10 cellular contexts compared by ENCODE assay signal in genomic region chr3:31227152-31227581, GRCh38.
DNase-seq lines count a peak whose midpoint lies in the region; ATAC-seq and TF ChIP-seq lines count a peak whose summit lies in the region.
"Had no signal": no experiment of that assay in that cellular context is flagged by ENCODE, and none has a peak within 500 bp of the region (broad histone marks: within the 10 kb centered on the region; RNA-seq: fewer than 3 reads in every experiment).

No MANE protein-coding gene starts in this region.

- H3K4me1 ChIP-seq in OCI-LY1 (ENCODE audit: insufficient read depth, low read length, severe bottlenecking) (peaks cover 20% of the 10 kb centered on the region), left lung (peaks cover 0 to 10% of the 10 kb centered on the region in 2 donors), ascending aorta (no peaks in the 10 kb centered on the region)
- H3K4me1 ChIP-seq: left ventricle myocardium inferior had no signal

- H3K79me2 ChIP-seq in OCI-LY1 (ENCODE audit: insufficient read depth, low read length): no peaks in the 10 kb centered on the region

- H3K4me2 ChIP-seq in OCI-LY1 (ENCODE audit: low read length): no peak overlapping the region

- H3K9ac ChIP-seq in OCI-LY1 (ENCODE audit: low read length): no peak overlapping the region

- H3K9me3 ChIP-seq in OCI-LY1 (ENCODE audit: low read length): no peaks in the 10 kb centered on the region
- no peaks in the 10 kb centered on the region for H3K9me3 ChIP-seq in left lung
- no peaks in the 10 kb centered on the region for H3K9me3 ChIP-seq in ascending aorta
- H3K9me3 ChIP-seq: left ventricle myocardium inferior had no signal

- H3K4me3 ChIP-seq in OCI-LY1 (ENCODE audit: low read depth, low read length, poor library complexity, severe bottlenecking): no peak overlapping the region
- H3K4me3 ChIP-seq in left lung: no peak overlapping the region
- no peak overlapping the region for H3K4me3 ChIP-seq in ascending aorta
- H3K4me3 ChIP-seq: left ventricle myocardium inferior had no signal

- H3F3A ChIP-seq in OCI-LY1 (ENCODE audit: insufficient read depth, low read length): no peaks in the 10 kb centered on the region

- no peaks in the 10 kb centered on the region for H3K9me2 ChIP-seq in OCI-LY1 (ENCODE audit: low read depth, low read length)

- ATAC-seq in GM18517 (IDR thresholded peaks at IDR 0.05; ENCODE audit: unreplicated experiment) (peak; percentile 46), HG02798 (IDR thresholded peaks at IDR 0.05; ENCODE audit: poor library complexity, unreplicated experiment) (peak; percentile 36), left lung (peak; percentile 47), GM21528 (IDR thresholded peaks at IDR 0.05; ENCODE audit: low FRiP score, unreplicated experiment) (no peak)

- H3K36me3 ChIP-seq in OCI-LY1 (ENCODE audit: insufficient read depth, low read length) (no peaks in the 10 kb centered on the region), left lung (no peaks in the 10 kb centered on the region), ascending aorta (no peaks in the 10 kb centered on the region)
- H3K36me3 ChIP-seq: left ventricle myocardium inferior had no signal

- DNase-seq in left lung (no peak), ascending aorta (ENCODE audit: low spot score in 2 of 2) (no peak), SHP77 treated with DMSO at 0.1 percent for 48 hours (lab: John Stamatoyannopoulos, UW) (no peak), NCI-H2081 treated with DMSO at 0.1 percent for 48 hours (lab: John Stamatoyannopoulos, UW) (no peak)
- DNase-seq: left ventricle myocardium inferior, NCI-H1417 had no signal

- TF ChIP-seq CTCF in OCI-LY1 (IDR thresholded peaks at IDR 0.05; ENCODE audit: low read length) (no peak), left lung (IDR thresholded peaks at IDR 0.05) (no peak), ascending aorta (IDR thresholded peaks at IDR 0.05) (no peak)

- H2AFZ ChIP-seq in OCI-LY1 (ENCODE audit: low read length): no peak overlapping the region

- no peaks in the 10 kb centered on the region for H4K20me1 ChIP-seq in OCI-LY1 (ENCODE audit: insufficient read depth, low read length)

- intact Hi-C loops in left lung (cut with DNase I) (no loop called here), ascending aorta (cut with DNase I) (no loop called here)

- no peaks in the 10 kb centered on the region for H3K27me3 ChIP-seq in OCI-LY1 (ENCODE audit: insufficient read depth, low read length)
- no peaks in the 10 kb centered on the region for H3K27me3 ChIP-seq in left lung
- H3K27me3 ChIP-seq in ascending aorta: no peaks in the 10 kb centered on the region

- H3K27ac ChIP-seq in OCI-LY1 (ENCODE audit: low read depth, low read length, poor library complexity, severe bottlenecking): peak overlapping the region; percentile 35
- H3K27ac ChIP-seq in left lung: peak overlapping the region in 1 of 2 donors; percentile 63
- no peak overlapping the region for H3K27ac ChIP-seq in ascending aorta
- H3K27ac ChIP-seq: left ventricle myocardium inferior had no signal
